Comparison of ENCODE assay signal across 8 cellular contexts in genomic region chr17:60421273-60422161, GRCh38. TPM values are rescaled to one million over a fixed set of nuclear protein-coding genes. Genes with fewer than 3 reads are reported as not detected.
DNase-seq lines count a peak whose midpoint lies in the region; TF ChIP-seq lines count a peak whose summit lies in the region.

No MANE protein-coding gene starts in this region.

- peaks cover 7% of the 10 kb centered on the region for H3K4me1 Mint-ChIP-seq in chondrocyte (ENCODE audit: low read depth)

- H3K4me3 Mint-ChIP-seq in chondrocyte (ENCODE audit: unreplicated experiment), result peak overlapping the region; percentile 74

- no peak overlapping the region for H3K27ac Mint-ChIP-seq in chondrocyte (ENCODE audit: unreplicated experiment)

- no peak overlapping the region for H3K27ac ChIP-seq in GM23248
- peak overlapping the region; percentile 52 for H3K27ac ChIP-seq in layer of hippocampus (ENCODE audit: low read depth, low read length)

- peak; percentile 100 for TF ChIP-seq CTCF in chondrocyte (IDR thresholded peaks at IDR 0.05)

- H3K9me3 ChIP-seq in GM23248 (ENCODE audit: low read depth), result no peaks in the 10 kb centered on the region
- no peaks in the 10 kb centered on the region for H3K9me3 ChIP-seq in MG63

- in situ Hi-C loops in G401 (cut with HindIII; ENCODE audit: low sequenced_read_pairs), result no loop called here
- in situ Hi-C loops in GM23248 (cut with MboI), result no loop called here

- H3K4me1 ChIP-seq in GM23248 (ENCODE audit: insufficient read depth), result no peaks in the 10 kb centered on the region

- peak overlapping the region; percentile 88 for H2AFZ ChIP-seq in GM23248

- WGBS in GM23248 (ENCODE audit: low coverage in 1 of 2, low lambda C conversion rate in 2 of 2, missing lambda C conversion rate in 2 of 2), 2 experiments, result 12 to 15% methylated on average over 40 to 60 of the region's 66 CpGs

- peak overlapping the region; percentile 71 for H3K4me2 ChIP-seq in GM23248 (ENCODE audit: unreplicated experiment)

- H3K36me3 ChIP-seq in GM23248 (ENCODE audit: low read depth) (no peaks in the 10 kb centered on the region), MG63 (no peaks in the 10 kb centered on the region)

- H3K9me2 ChIP-seq in GM23248 (ENCODE audit: insufficient read depth), result no peaks in the 10 kb centered on the region

- no peaks in the 10 kb centered on the region for H3F3A ChIP-seq in GM23248 (ENCODE audit: insufficient read depth)

- peaks cover 3% of the 10 kb centered on the region for H3K27me3 Mint-ChIP-seq in chondrocyte (ENCODE audit: low read depth)

- H3K4me3 ChIP-seq in GM23248, result peak overlapping the region; percentile 70
- H3K4me3 ChIP-seq in MG63, result peak overlapping the region; percentile 36

- H3K36me3 Mint-ChIP-seq in chondrocyte (ENCODE audit: low read depth), result no peaks in the 10 kb centered on the region

- no peaks in the 10 kb centered on the region for H3K79me2 ChIP-seq in GM23248 (ENCODE audit: insufficient read depth)

- peak overlapping the region; percentile 62 for H3K9ac ChIP-seq in GM23248

- no peaks in the 10 kb centered on the region for H3K9me3 Mint-ChIP-seq in chondrocyte (ENCODE audit: low read depth)

- no peaks in the 10 kb centered on the region for H4K20me1 ChIP-seq in GM23248 (ENCODE audit: insufficient read depth)

- H3K27me3 ChIP-seq in GM23248 (replicated peaks; ENCODE audit: insufficient read depth) (no peaks in the 10 kb centered on the region), MG63 (no peaks in the 10 kb centered on the region), layer of hippocampus (ENCODE audit: control insufficient read depth, insufficient read depth, low read length) (no peaks in the 10 kb centered on the region)

- DNase-seq in G401 (ENCODE audit: low spot score) (peak; percentile 47), GM23248 (peak; percentile 76), MG63 (peak; percentile 77), chondrocyte (ENCODE audit: low spot score) (no peak), NCI-H774 (lab: John Stamatoyannopoulos, UW) (no peak)
- DNase-seq in activated CD4-positive, alpha-beta T cell treated with anti-CD3 and anti-CD28 coated beads for 24 hours (ENCODE audit: low read depth in 2 of 2), result peak; percentile 62
- DNase-seq in stimulated activated CD4-positive, alpha-beta T cell treated with anti-CD3 and anti-CD28 coated beads, Interleukin-1b, Interleukin-23, amount 100 ng/mL, for 1 hour (ENCODE audit: low read depth in 2 of 2), result peak; percentile 32 to 56

RNA-seq across cellular contexts. Expression of gene CHCT1, which starts 0.8 kb away (rescaled TPM):
- total RNA-seq in G401 (2014; rRNA removed; shearing (Covaris generic)), result not detected in 2 replicates
- total RNA-seq in GM23248 (2014; rRNA removed; shearing (Covaris generic)), result not detected in 2 replicates
- not detected in 2 replicates for polyA plus RNA-seq in GM23248 (2016; fragmentation: Nextera tagmentation; extraction: Ambion mirVana)
- total RNA-seq in MG63 (2014; rRNA removed; shearing (Covaris generic); ENCODE audit: low replicate concordance), result not detected in 2 replicates
- not detected in 3 replicates for total RNA-seq in chondrocyte

RNA-seq across cellular contexts. Expression of gene USP32, which starts 29.6 kb away (rescaled TPM):
- 42.4 and 43.7 TPM in 2 replicates for total RNA-seq in G401 (2014; rRNA removed; shearing (Covaris generic))
- total RNA-seq in GM23248 (2014; rRNA removed; shearing (Covaris generic)), result 30.1 and 33.9 TPM in 2 replicates
- polyA plus RNA-seq in GM23248 (2016; fragmentation: Nextera tagmentation; extraction: Ambion mirVana), result 12.4 and 14.0 TPM in 2 replicates
- 24.7 and 37.4 TPM in 2 replicates for total RNA-seq in MG63 (2014; rRNA removed; shearing (Covaris generic); ENCODE audit: low replicate concordance)
- 35.2 to 42.2 TPM (median 41.1 TPM) in 3 replicates for total RNA-seq in chondrocyte

Comparison
In these comparisons a context has a peak if more than half of its experiments do, and no peak if none do; other contexts are left out.
1. DNase-seq: peak in G401 (single experiment), GM23248 (single experiment), MG63 (single experiment), activated CD4-positive, alpha-beta T cell treated with anti-CD3 and anti-CD28 coated beads for 24 hours (2 of 2) and stimulated activated CD4-positive, alpha-beta T cell treated with anti-CD3 and anti-CD28 coated beads, Interleukin-1b, Interleukin-23, amount 100 ng/mL, for 1 hour (2 of 2); none in chondrocyte (single experiment) and NCI-H774 (single experiment).